25 cellular contexts compared by ENCODE assay signal in genomic region chr16:64398795-64399194, GRCh38.
"Had no signal": no experiment of that assay in that cellular context is flagged by ENCODE, and none has a peak within 500 bp of the region (broad histone marks: within the 10 kb centered on the region; RNA-seq: fewer than 3 reads in every experiment).

No MANE protein-coding gene starts in this region.

- ATAC-seq: effector memory CD8-positive, alpha-beta T cell; left lobe of liver; lower lobe of right lung; naive thymus-derived CD4-positive, alpha-beta T cell; T-helper 17 cell; upper lobe of right lung had no signal

- H3K4me1 Mint-ChIP-seq: naive thymus-derived CD4-positive, alpha-beta T cell; T-helper 17 cell had no signal

- H3K27me3 ChIP-seq: dorsolateral prefrontal cortex, sigmoid colon, spleen, testis, upper lobe of right lung had no signal

- H3K9me3 ChIP-seq: lower lobe of right lung, sigmoid colon, testis, upper lobe of right lung had no signal

- H3K36me3 ChIP-seq: lower lobe of right lung, sigmoid colon, spleen, upper lobe of right lung had no signal

- H3K27ac ChIP-seq: dorsolateral prefrontal cortex, lower lobe of right lung, sigmoid colon, spleen, testis, upper lobe of right lung had no signal

- H3K4me3 ChIP-seq: dorsolateral prefrontal cortex, lower lobe of right lung, sigmoid colon, spleen, testis, upper lobe of right lung had no signal

- H3K27ac Mint-ChIP-seq: activated naive CD4-positive, alpha-beta T cell treated with anti-CD3 and anti-CD28 coated beads for 36 hours; effector memory CD8-positive, alpha-beta T cell; naive thymus-derived CD4-positive, alpha-beta T cell; progenitor cell of endocrine pancreas; T-helper 17 cell had no signal

- DNase-seq: activated CD4-positive, alpha-beta T cell treated with anti-CD3 and anti-CD28 coated beads for 4 hours; activated CD4-positive, alpha-beta T cell treated with anti-CD3 and anti-CD28 coated beads, Interleukin-2, amount 50 U/mL, for 48 hours; activated CD4-positive, CD25-positive, alpha-beta regulatory T cell; activated CD8-positive, alpha-beta memory T cell treated with anti-CD3 and anti-CD28 coated beads, Interleukin-2, amount 50 U/mL, for 48 hours; activated effector memory CD4-positive, alpha-beta T cell treated with Interleukin-2 at 50 U/mL for 16 hours; activated naive CD4-positive, alpha-beta T cell treated with anti-CD3 and anti-CD28 coated beads for 36 hours; activated T-cell treated with anti-CD3 and anti-CD28 coated beads, Interleukin-2, amount 50 U/mL, for 48 hours; amygdala; central memory CD4-positive, alpha-beta T cell; dorsolateral prefrontal cortex; effector memory CD8-positive, alpha-beta T cell; foreskin fibroblast; lower lobe of right lung; naive thymus-derived CD4-positive, alpha-beta T cell; retina; sigmoid colon; spleen; stimulated activated CD4-positive, alpha-beta T cell treated with anti-CD3 and anti-CD28 coated beads, Interleukin-4, amount 100 ng/mL, for 1 hour; stimulated activated naive CD4-positive, alpha-beta T cell; SW 1271; T-helper 17 cell; testis; upper lobe of right lung had no signal

- H3K4me1 ChIP-seq: lower lobe of right lung, sigmoid colon, spleen, testis, upper lobe of right lung had no signal

- H3K27me3 Mint-ChIP-seq: effector memory CD8-positive, alpha-beta T cell; naive thymus-derived CD4-positive, alpha-beta T cell; progenitor cell of endocrine pancreas; T-helper 17 cell had no signal

- H3K4me3 Mint-ChIP-seq: activated naive CD4-positive, alpha-beta T cell treated with anti-CD3 and anti-CD28 coated beads for 36 hours; effector memory CD8-positive, alpha-beta T cell; naive thymus-derived CD4-positive, alpha-beta T cell; T-helper 17 cell had no signal
